ENCODE assay signal across 8 cellular contexts in the genomic region with DNA sequence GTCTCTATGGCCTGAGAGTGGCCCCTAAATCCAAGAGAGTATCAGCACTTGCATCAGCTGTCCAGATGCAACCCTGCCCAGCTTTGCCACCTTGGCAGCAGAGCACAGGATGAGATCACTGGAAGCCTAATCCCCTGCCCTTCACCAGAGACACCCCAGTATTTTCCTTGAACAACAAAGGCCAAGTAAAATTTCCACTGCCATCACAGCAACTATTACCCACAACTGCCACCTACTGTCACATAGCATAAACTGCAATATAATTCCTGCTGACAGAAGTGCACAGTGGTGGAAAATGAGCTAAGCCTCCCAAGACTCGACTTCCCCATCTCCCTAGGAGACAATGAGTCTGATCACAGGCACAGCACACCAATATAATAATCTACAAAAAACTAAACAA.
DNase-seq lines count a peak whose midpoint lies in the region; ATAC-seq, FAIRE-seq and TF ChIP-seq lines count a peak whose summit lies in the region.

No MANE protein-coding gene starts in this region.

- intact Hi-C loops in activated CD8-positive, alpha-beta T cell treated with anti-CD3 and anti-CD28 coated beads for 36 hours (cut with micrococcal nuclease) = no loop called here
- intact Hi-C loops in activated CD4-positive, alpha-beta T cell treated with anti-CD3 and anti-CD28 coated beads for 36 hours (cut with DNase I, micrococcal nuclease) = no loop called here

- no peaks in the 10 kb centered on the region for H3K27me3 Mint-ChIP-seq in activated CD8-positive, alpha-beta T cell treated with anti-CD3 and anti-CD28 coated beads for 36 hours
- no peaks in the 10 kb centered on the region for H3K27me3 Mint-ChIP-seq in activated CD8-positive, alpha-beta T cell treated with anti-CD3 and anti-CD28 coated beads, Interleukin-2, amount 10 ng/mL, durations not matched to agents 7 days and 5 days (ENCODE audit: low read depth)
- H3K27me3 Mint-ChIP-seq in astrocyte (ENCODE audit: low read depth, unreplicated experiment) = no peaks in the 10 kb centered on the region
- H3K27me3 Mint-ChIP-seq in activated CD4-positive, alpha-beta T cell treated with anti-CD3 and anti-CD28 coated beads for 36 hours = no peaks in the 10 kb centered on the region

- POLR2A ChIA-PET in activated CD8-positive, alpha-beta T cell treated with anti-CD3 and anti-CD28 coated beads for 36 hours (lab: Charles Lee) = no interaction called here
- POLR2A ChIA-PET in activated CD8-positive, alpha-beta T cell treated with anti-CD3 and anti-CD28 coated beads, Interleukin-2, amount 10 ng/mL, durations not matched to agents 7 days and 5 days (lab: Charles Lee) = no interaction called here
- POLR2A ChIA-PET in activated CD4-positive, alpha-beta T cell treated with anti-CD3 and anti-CD28 coated beads for 36 hours (lab: Charles Lee) = no interaction called here

- peaks cover 6% of the 10 kb centered on the region for H3K9me3 ChIP-seq in astrocyte (ENCODE audit: insufficient read depth, low read depth, low read length)

- H3K9me3 Mint-ChIP-seq in activated CD8-positive, alpha-beta T cell treated with anti-CD3 and anti-CD28 coated beads for 36 hours = peaks cover 27% of the 10 kb centered on the region
- H3K9me3 Mint-ChIP-seq in activated CD8-positive, alpha-beta T cell treated with anti-CD3 and anti-CD28 coated beads, Interleukin-2, amount 10 ng/mL, durations not matched to agents 7 days and 5 days (ENCODE audit: insufficient read depth) = peaks cover 34% of the 10 kb centered on the region
- peaks cover 7% of the 10 kb centered on the region for H3K9me3 Mint-ChIP-seq in astrocyte (ENCODE audit: unreplicated experiment)
- H3K9me3 Mint-ChIP-seq in activated CD4-positive, alpha-beta T cell treated with anti-CD3 and anti-CD28 coated beads for 36 hours (ENCODE audit: low read depth) = peaks cover 36% of the 10 kb centered on the region

- H3K36me3 Mint-ChIP-seq in activated CD8-positive, alpha-beta T cell treated with anti-CD3 and anti-CD28 coated beads for 36 hours (ENCODE audit: low read depth) = no peaks in the 10 kb centered on the region
- H3K36me3 Mint-ChIP-seq in activated CD8-positive, alpha-beta T cell treated with anti-CD3 and anti-CD28 coated beads, Interleukin-2, amount 10 ng/mL, durations not matched to agents 7 days and 5 days (ENCODE audit: low read depth) = no peaks in the 10 kb centered on the region
- H3K36me3 Mint-ChIP-seq in astrocyte (ENCODE audit: low read depth, unreplicated experiment) = no peaks in the 10 kb centered on the region
- no peaks in the 10 kb centered on the region for H3K36me3 Mint-ChIP-seq in activated CD4-positive, alpha-beta T cell treated with anti-CD3 and anti-CD28 coated beads for 36 hours (ENCODE audit: low read depth)

- H2AFZ ChIP-seq in astrocyte (ENCODE audit: low read depth, low read length) = no peak overlapping the region

- H3K4me1 ChIP-seq in astrocyte (ENCODE audit: insufficient read depth, low read length) = no peaks in the 10 kb centered on the region

- TF ChIP-seq CTCF in activated CD8-positive, alpha-beta T cell treated with anti-CD3 and anti-CD28 coated beads for 36 hours (IDR thresholded peaks at IDR 0.05) = peak; percentile 20
- peak; percentile 8 for TF ChIP-seq CTCF in astrocyte (IDR thresholded peaks at IDR 0.05; ENCODE audit: insufficient read depth, low read depth, low read length)

- no peak overlapping the region for H3K4me3 Mint-ChIP-seq in activated CD8-positive, alpha-beta T cell treated with anti-CD3 and anti-CD28 coated beads for 36 hours
- no peak overlapping the region for H3K4me3 Mint-ChIP-seq in activated CD8-positive, alpha-beta T cell treated with anti-CD3 and anti-CD28 coated beads, Interleukin-2, amount 10 ng/mL, durations not matched to agents 7 days and 5 days
- no peak overlapping the region for H3K4me3 Mint-ChIP-seq in astrocyte (ENCODE audit: unreplicated experiment)
- no peak overlapping the region for H3K4me3 Mint-ChIP-seq in activated CD4-positive, alpha-beta T cell treated with anti-CD3 and anti-CD28 coated beads for 36 hours

- no peaks in the 10 kb centered on the region for H3K79me2 ChIP-seq in astrocyte (ENCODE audit: insufficient read depth, low read length)

- no peak overlapping the region for H3K27ac Mint-ChIP-seq in activated CD8-positive, alpha-beta T cell treated with anti-CD3 and anti-CD28 coated beads for 36 hours
- H3K27ac Mint-ChIP-seq in activated CD8-positive, alpha-beta T cell treated with anti-CD3 and anti-CD28 coated beads, Interleukin-2, amount 10 ng/mL, durations not matched to agents 7 days and 5 days = no peak overlapping the region
- H3K27ac Mint-ChIP-seq in astrocyte (ENCODE audit: unreplicated experiment) = no peak overlapping the region
- H3K27ac Mint-ChIP-seq in activated CD4-positive, alpha-beta T cell treated with anti-CD3 and anti-CD28 coated beads for 36 hours = no peak overlapping the region

- no peaks in the 10 kb centered on the region for H3K4me1 Mint-ChIP-seq in activated CD8-positive, alpha-beta T cell treated with anti-CD3 and anti-CD28 coated beads for 36 hours (ENCODE audit: low read depth)
- H3K4me1 Mint-ChIP-seq in activated CD8-positive, alpha-beta T cell treated with anti-CD3 and anti-CD28 coated beads, Interleukin-2, amount 10 ng/mL, durations not matched to agents 7 days and 5 days (ENCODE audit: low read depth) = no peaks in the 10 kb centered on the region
- H3K4me1 Mint-ChIP-seq in astrocyte (ENCODE audit: low read depth, unreplicated experiment) = no peaks in the 10 kb centered on the region
- no peaks in the 10 kb centered on the region for H3K4me1 Mint-ChIP-seq in activated CD4-positive, alpha-beta T cell treated with anti-CD3 and anti-CD28 coated beads for 36 hours

- ATAC-seq in activated CD8-positive, alpha-beta T cell treated with anti-CD3 and anti-CD28 coated beads for 36 hours = no peak
- no peak for ATAC-seq in activated CD8-positive, alpha-beta T cell treated with anti-CD3 and anti-CD28 coated beads, Interleukin-2, amount 10 ng/mL, durations not matched to agents 7 days and 5 days
- peak; percentile 91 for ATAC-seq in HG03442 (IDR thresholded peaks at IDR 0.05; ENCODE audit: unreplicated experiment)
- no peak for ATAC-seq in GM19455 (IDR thresholded peaks at IDR 0.05; ENCODE audit: unreplicated experiment)
- ATAC-seq in activated CD4-positive, alpha-beta T cell treated with anti-CD3 and anti-CD28 coated beads for 36 hours = no peak

- FAIRE-seq in astrocyte (lab: Jason Lieb, UNC) = no peak

- DNase-seq in activated CD8-positive, alpha-beta T cell treated with anti-CD3 and anti-CD28 coated beads for 36 hours = no peak
- no peak for DNase-seq in activated CD8-positive, alpha-beta T cell treated with anti-CD3 and anti-CD28 coated beads, Interleukin-2, amount 10 ng/mL, durations not matched to agents 7 days and 5 days
- DNase-seq in astrocyte (ENCODE audit: low read depth) = no peak
- no peak for DNase-seq in DMS153 treated with DMSO at 0.1 percent for 48 hours (lab: John Stamatoyannopoulos, UW; ENCODE audit: unreplicated experiment)
- no peak for DNase-seq in activated CD4-positive, alpha-beta T cell treated with anti-CD3 and anti-CD28 coated beads for 36 hours
- no peak for DNase-seq in NCI-H2029 treated with DMSO at 0.1 percent for 48 hours (lab: John Stamatoyannopoulos, UW)

- no peak overlapping the region for H3K4me2 ChIP-seq in astrocyte (ENCODE audit: low read length)

- CTCF ChIA-PET in activated CD8-positive, alpha-beta T cell treated with anti-CD3 and anti-CD28 coated beads for 36 hours (lab: Charles Lee) = no interaction called here
- CTCF ChIA-PET in activated CD8-positive, alpha-beta T cell treated with anti-CD3 and anti-CD28 coated beads, Interleukin-2, amount 10 ng/mL, durations not matched to agents 7 days and 5 days (lab: Charles Lee) = no interaction called here
- CTCF ChIA-PET in activated CD4-positive, alpha-beta T cell treated with anti-CD3 and anti-CD28 coated beads for 36 hours (lab: Charles Lee) = no interaction called here

- no peak overlapping the region for H3K4me3 ChIP-seq in astrocyte (ENCODE audit: insufficient read depth, low read depth, low read length)

- no peaks in the 10 kb centered on the region for H4K20me1 ChIP-seq in astrocyte (ENCODE audit: insufficient read depth, low read length)

- H3K27me3 ChIP-seq in astrocyte (ENCODE audit: insufficient read depth, low read length) = no peaks in the 10 kb centered on the region

- H3K27ac ChIP-seq in astrocyte (ENCODE audit: low read depth, low read length) = no peak overlapping the region

- no peak overlapping the region for H3K9ac ChIP-seq in astrocyte (ENCODE audit: low read length)

- no peaks in the 10 kb centered on the region for H3K36me3 ChIP-seq in astrocyte (ENCODE audit: insufficient read depth, low read length)
